ENCODE assay signal across 8 cellular contexts in the genomic region with DNA sequence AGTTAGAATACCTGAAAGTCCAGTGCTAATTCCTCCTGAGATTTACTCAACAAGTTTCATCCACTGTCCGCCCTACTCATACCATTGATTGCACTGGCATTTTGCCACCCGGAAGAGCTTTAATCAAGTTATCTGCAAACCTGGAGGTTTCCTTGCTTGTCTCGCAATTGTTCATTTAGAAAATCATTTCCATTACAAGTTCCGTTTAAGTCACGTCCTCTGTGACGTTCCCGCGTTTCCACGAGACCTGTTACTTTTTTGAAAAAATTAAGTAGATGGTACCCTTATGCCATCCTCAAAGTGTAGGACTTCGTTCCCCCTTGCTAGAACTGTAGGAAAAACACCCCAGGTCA. TPM values are rescaled to one million over a fixed set of nuclear protein-coding genes. Genes with fewer than 3 reads are reported as not detected.
DNase-seq lines count a peak whose midpoint lies in the region; ATAC-seq, FAIRE-seq and TF ChIP-seq lines count a peak whose summit lies in the region.

No MANE protein-coding gene starts in this region.

- no peaks in the 10 kb centered on the region for H3K9me3 Mint-ChIP-seq in immature natural killer cell

- WGBS in GM23248 (ENCODE audit: low coverage in 1 of 2, low lambda C conversion rate in 2 of 2, missing lambda C conversion rate in 2 of 2), 2 experiments = 1% methylated on average over 10 of the region's 10 CpGs

- in situ Hi-C loops in GM23248 (cut with MboI) = loop anchor here (25.0 kb wide), 1 partner anchor 194 kb away; no protein-coding TSS in a partner anchor

- H3K27ac Mint-ChIP-seq in immature natural killer cell = peak overlapping the region; percentile 77 to 94 (median 86)

- BruUV-seq in PC-3 (replicated peaks; lab: Mats Ljungman, UMichigan) = TSS peak; percentile 98

- FAIRE-seq in H54 (lab: Jason Lieb, UNC) = no peak

- TF ChIP-seq CTCF in PC-3 (conservative IDR thresholded peaks at IDR 0.05; ENCODE audit: low read depth, low read length) = no peak

- H3K4me1 ChIP-seq in GM23248 (ENCODE audit: insufficient read depth) = peaks cover 18% of the 10 kb centered on the region
- peaks cover 19% of the 10 kb centered on the region; the same call in 1 of the 2 replicates for H3K4me1 ChIP-seq in PC-3 (ENCODE audit: insufficient read depth, low read length)

- H2AFZ ChIP-seq in GM23248 (peak overlapping the region; percentile 89), PC-3 (ENCODE audit: low read length) (peak overlapping the region; percentile 76)

- H3K36me3 ChIP-seq in GM23248 (ENCODE audit: low read depth) (no peaks in the 10 kb centered on the region), PC-3 (ENCODE audit: low read depth, low read length) (no peaks in the 10 kb centered on the region)

- H3K9me3 ChIP-seq in GM23248 (ENCODE audit: low read depth) (no peaks in the 10 kb centered on the region), PC-3 (ENCODE audit: low read length) (no peaks in the 10 kb centered on the region)

- H3F3A ChIP-seq in GM23248 (ENCODE audit: insufficient read depth) (peaks cover 28% of the 10 kb centered on the region), PC-3 (ENCODE audit: low read length, unreplicated experiment) (no peaks in the 10 kb centered on the region)

- H3K36me3 Mint-ChIP-seq in immature natural killer cell = peaks cover 0 to 3% (median 0%) of the 10 kb centered on the region in 3 donors

- no peaks in the 10 kb centered on the region for H4K20me1 ChIP-seq in GM23248 (ENCODE audit: insufficient read depth)
- peaks cover 15% of the 10 kb centered on the region for H4K20me1 ChIP-seq in PC-3 (ENCODE audit: low read length)

- H3K27me3 ChIP-seq in GM23248 (replicated peaks; ENCODE audit: insufficient read depth) (no peaks in the 10 kb centered on the region), PC-3 (ENCODE audit: low read length) (no peaks in the 10 kb centered on the region)

- peak overlapping the region; percentile 81 for H3K4me2 ChIP-seq in GM23248 (ENCODE audit: unreplicated experiment)
- H3K4me2 ChIP-seq in PC-3 (ENCODE audit: low read length) = peak overlapping the region; percentile 85

- H3K27ac ChIP-seq in GM23248 (peak overlapping the region; percentile 74), PC-3 (ENCODE audit: low read length) (peak overlapping the region; percentile 28; the same call in 1 of the 2 replicates)

- intact Hi-C loops in PC-3 (cut with micrococcal nuclease) = loop anchor here (1.0 to 2.0 kb wide), 2 partner anchors 50 to 182 kb away; a partner anchor contains a TSS

- H3K9me2 ChIP-seq in GM23248 (ENCODE audit: insufficient read depth) (no peaks in the 10 kb centered on the region), PC-3 (replicated peaks; ENCODE audit: low read length) (no peaks in the 10 kb centered on the region)

- H3K4me1 Mint-ChIP-seq in immature natural killer cell = peaks cover 35 to 43% of the 10 kb centered on the region in 2 donors

- H3K9ac ChIP-seq in GM23248 = peak overlapping the region; percentile 78
- peak overlapping the region; percentile 57 for H3K9ac ChIP-seq in PC-3 (ENCODE audit: low read length)

- DNase-seq in GM23248 = peak; percentile 70
- DNase-seq in PC-3 = no peak
- DNase-seq in amniotic stem cell (lab: John Stamatoyannopoulos, UW) = peak; percentile 47
- DNase-seq in immature natural killer cell = peak; percentile 28 to 37 (median 33)
- peak; percentile 16 to 35 (median 27) for DNase-seq in stimulated activated CD4-positive, alpha-beta T cell treated with anti-CD3 and anti-CD28 coated beads, Interleukin-12 subunit alpha, Interleukin-12 subunit beta, amount 100 ng/mL, for 48 hours (ENCODE audit: low read depth in 2 of 3, low spot score in 1 of 3)
- DNase-seq in H54 (ENCODE audit: insufficient read length, low spot score) = no peak

- peak overlapping the region; percentile 92 to 95 (median 94) for H3K4me3 Mint-ChIP-seq in immature natural killer cell

- H3K4me3 ChIP-seq in GM23248 = peak overlapping the region; percentile 84
- H3K4me3 ChIP-seq in PC-3 (ENCODE audit: low read length) = peak overlapping the region; percentile 75

- no peak for ATAC-seq in PC-3
- ATAC-seq in HG03097 (IDR thresholded peaks at IDR 0.05; ENCODE audit: low FRiP score, unreplicated experiment) = no peak
- no peak for ATAC-seq in activated CD4-positive, CD25-positive, alpha-beta regulatory T cell treated with anti-CD3 and anti-CD28 coated beads, Interleukin-2, amount 50 U/mL, for 24 hours

- TF ChIP-seq POLR2A in H54 (IDR thresholded peaks at IDR 0.05; ENCODE audit: low read depth, low read length) = no peak

- peaks cover 33% of the 10 kb centered on the region for H3K79me2 ChIP-seq in GM23248 (ENCODE audit: insufficient read depth)
- H3K79me2 ChIP-seq in PC-3 (ENCODE audit: low read length) = peaks cover 36% of the 10 kb centered on the region

- H3K27me3 Mint-ChIP-seq in immature natural killer cell (ENCODE audit: low read depth in 3 of 3) = peaks cover 4 to 15% (median 6%) of the 10 kb centered on the region in 3 donors

- POLR2A ChIA-PET in PC-3 (lab: Charles Lee; ENCODE audit: unreplicated experiment) = interaction anchor here (0.6 kb wide), 2 partner anchors 36 to 180 kb away, joined by 4 to 5 read pairs; no protein-coding TSS in a partner anchor

- CTCF ChIA-PET in PC-3 (lab: Charles Lee) = no interaction called here

RNA-seq across cellular contexts. Expression of a gene that starts 0.8 kb away (rescaled TPM):
- total RNA-seq in GM23248 (2014; rRNA removed; shearing (Covaris generic)) = 28.4 and 34.7 TPM in 2 replicates
- 12.4 and 16.6 TPM in 2 replicates for polyA plus RNA-seq in GM23248 (2016; fragmentation: Nextera tagmentation; extraction: Ambion mirVana)
- 29.9 and 31.3 TPM in 2 replicates for total RNA-seq in PC-3 (2014; rRNA removed)
- 10 to 100 TPM; 25.8 to 57.9 (median 26.7) TPM for polyA plus RNA-seq in immature natural killer cell

RNA-seq across cellular contexts. Expression of a gene that starts 50.0 kb away (rescaled TPM):
- 88.9 and 147 TPM in 2 replicates for total RNA-seq in GM23248 (2014; rRNA removed; shearing (Covaris generic))
- polyA plus RNA-seq in GM23248 (2016; fragmentation: Nextera tagmentation; extraction: Ambion mirVana) (151 and 157 TPM in 2 replicates), immature natural killer cell (100 to 1,000 TPM; 159 to 181 (median 160) TPM)
- 52.6 and 61.0 TPM in 2 replicates for total RNA-seq in PC-3 (2014; rRNA removed)

Comparison
In these comparisons a context has a peak if more than half of its experiments do, and no peak if none do; other contexts are left out.
1. DNase-seq: peak in GM23248 (single experiment), amniotic stem cell (single experiment), immature natural killer cell (3 of 3) and stimulated activated CD4-positive, alpha-beta T cell treated with anti-CD3 and anti-CD28 coated beads, Interleukin-12 subunit alpha, Interleukin-12 subunit beta, amount 100 ng/mL, for 48 hours (3 of 3); none in PC-3 (single experiment) and H54 (single experiment).